In genomic region chr3:117660941-117661635, GRCh38 we compare ENCODE assay signal across 1 cellular context.
TF ChIP-seq lines count a peak whose summit lies in the region.

No MANE protein-coding gene starts in this region.

TF ChIP-seq in IMR-90, 13 proteins besides CTCF, POLR2A, EP300 and RAD21:
- no peak for TF ChIP-seq RCOR1 (IDR thresholded peaks at IDR 0.05; ENCODE audit: insufficient replicate concordance, low read length)
- no peak for TF ChIP-seq MXI1 (IDR thresholded peaks at IDR 0.05; ENCODE audit: borderline replicate concordance, low read depth, low read length)
- TF ChIP-seq, protein P1, sequence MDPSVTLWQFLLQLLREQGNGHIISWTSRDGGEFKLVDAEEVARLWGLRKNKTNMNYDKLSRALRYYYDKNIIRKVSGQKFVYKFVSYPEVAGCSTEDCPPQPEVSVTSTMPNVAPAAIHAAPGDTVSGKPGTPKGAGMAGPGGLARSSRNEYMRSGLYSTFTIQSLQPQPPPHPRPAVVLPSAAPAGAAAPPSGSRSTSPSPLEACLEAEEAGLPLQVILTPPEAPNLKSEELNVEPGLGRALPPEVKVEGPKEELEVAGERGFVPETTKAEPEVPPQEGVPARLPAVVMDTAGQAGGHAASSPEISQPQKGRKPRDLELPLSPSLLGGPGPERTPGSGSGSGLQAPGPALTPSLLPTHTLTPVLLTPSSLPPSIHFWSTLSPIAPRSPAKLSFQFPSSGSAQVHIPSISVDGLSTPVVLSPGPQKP (IDR thresholded peaks at IDR 0.05; ENCODE audit: borderline replicate concordance, low read depth, low read length) = no peak
- TF ChIP-seq SMC3 (IDR thresholded peaks at IDR 0.05; ENCODE audit: low read depth, low read length) = no peak
- no peak for TF ChIP-seq BHLHE40 (IDR thresholded peaks at IDR 0.05; ENCODE audit: low read depth, low read length)
- TF ChIP-seq RFX5 (IDR thresholded peaks at IDR 0.05; ENCODE audit: low read depth, low read length) = no peak
- no peak for TF ChIP-seq NFE2L2 (IDR thresholded peaks at IDR 0.05; ENCODE audit: low read depth, low read length)
- no peak for TF ChIP-seq FOS (IDR thresholded peaks at IDR 0.05; ENCODE audit: low read depth, low read length)
- TF ChIP-seq USF2 (IDR thresholded peaks at IDR 0.05; ENCODE audit: low read depth, low read length) = no peak
- TF ChIP-seq MAFK (IDR thresholded peaks at IDR 0.05; ENCODE audit: low read depth, low read length) = no peak
